ENCODE assay signal across 8 cellular contexts in the genomic region with DNA sequence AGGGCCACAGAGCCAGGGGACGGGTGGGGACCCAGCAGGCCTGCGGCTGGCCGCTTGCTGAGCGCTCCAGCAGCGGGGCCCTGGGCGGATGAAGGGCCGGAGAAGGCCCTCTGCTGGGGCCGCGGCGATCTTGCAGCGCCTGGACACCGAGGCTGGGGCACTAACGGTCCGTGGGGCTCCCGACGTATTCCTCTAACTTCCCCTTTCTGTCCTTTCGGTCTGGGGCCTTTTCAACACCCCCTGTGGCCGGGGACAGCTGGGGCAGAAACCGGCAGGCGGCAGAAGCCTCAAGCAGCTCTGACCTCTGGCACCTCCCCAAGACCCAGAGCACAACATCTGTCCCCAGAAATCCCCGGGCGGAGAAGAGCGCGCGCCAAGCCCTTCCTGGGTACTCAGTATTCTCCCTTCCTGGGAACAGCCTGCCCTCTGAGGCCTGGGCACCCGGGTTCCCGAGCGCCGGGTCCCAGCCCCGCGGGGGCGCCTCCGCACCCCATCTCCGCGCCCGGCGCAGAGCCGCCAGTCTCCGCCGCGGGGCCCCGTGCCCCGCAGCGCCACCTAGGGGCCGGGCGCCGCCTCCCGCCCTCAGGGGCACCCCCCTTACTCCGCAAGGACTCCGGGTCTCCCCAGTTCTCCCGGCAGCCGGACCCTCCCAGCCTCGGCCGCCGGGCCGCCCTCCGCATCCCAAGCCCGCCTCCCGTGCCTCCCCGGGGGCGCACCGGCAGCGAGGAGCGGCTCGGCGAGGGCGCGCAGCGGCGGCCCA. TPM values are rescaled to one million over a fixed set of nuclear protein-coding genes. Genes with fewer than 3 reads are reported as not detected.
DNase-seq lines count a peak whose midpoint lies in the region; ATAC-seq and TF ChIP-seq lines count a peak whose summit lies in the region.

No MANE protein-coding gene starts in this region.

- peaks cover 72% of the 10 kb centered on the region for H3K4me1 Mint-ChIP-seq in CD4-positive, alpha-beta T cell (ENCODE audit: low read depth)
- peaks cover 52% of the 10 kb centered on the region for H3K4me1 Mint-ChIP-seq in activated T-helper 2 cell treated with anti-CD3 and anti-CD28 coated beads, Interferon-gamma antibody, Interleukin-2, Interleukin-4, amounts not matched to agents 10 μg/mL and 5 μg/mL and 100 μg/mL, durations not matched to agents 14 hours and 24 hours and 36 hours (ENCODE audit: low read depth)
- H3K4me1 Mint-ChIP-seq in naive thymus-derived CD8-positive, alpha-beta T cell, result peaks cover 40 to 63% (median 60%) of the 10 kb centered on the region in 4 donors
- peaks cover 57% of the 10 kb centered on the region for H3K4me1 Mint-ChIP-seq in stimulated activated naive CD8-positive, alpha-beta T cell treated with anti-CD3 and anti-CD28 coated beads, Interleukin-15, amount 100 ng/mL, for 72 hours

- ATAC-seq in CD4-positive, alpha-beta T cell (ENCODE audit: poor library complexity), result peak; percentile 52
- ATAC-seq in GM19452 (IDR thresholded peaks at IDR 0.05; ENCODE audit: unreplicated experiment) (peak; percentile 36), HG03521 (IDR thresholded peaks at IDR 0.05; ENCODE audit: unreplicated experiment) (peak; percentile 46)
- peak; percentile 71 to 73 for ATAC-seq in naive thymus-derived CD8-positive, alpha-beta T cell
- ATAC-seq in stimulated activated naive CD8-positive, alpha-beta T cell treated with anti-CD3 and anti-CD28 coated beads, Interleukin-15, amount 100 ng/mL, for 72 hours, result peak; percentile 78

- intact Hi-C loops in CD4-positive, alpha-beta T cell (cut with DNase I, micrococcal nuclease), result loop anchor here (2.0 to 10.0 kb wide), 3 partner anchors 88 to 921 kb away; a partner anchor contains a TSS
- intact Hi-C loops in activated T-helper 2 cell treated with anti-CD3 and anti-CD28 coated beads, Interferon-gamma antibody, Interleukin-2, Interleukin-4, amounts not matched to agents 10 μg/mL and 5 μg/mL and 100 μg/mL, durations not matched to agents 14 hours and 24 hours and 36 hours (cut with micrococcal nuclease), result loop anchor here (2.0 to 5.0 kb wide), 3 partner anchors 146 to 546 kb away; no protein-coding TSS in a partner anchor

- no peaks in the 10 kb centered on the region for H3K36me3 ChIP-seq in Peyer's patch

- peaks cover 0 to 19% (median 6%) of the 10 kb centered on the region in 4 donors for H3K4me1 ChIP-seq in Peyer's patch

- H3K4me3 Mint-ChIP-seq in CD4-positive, alpha-beta T cell, result peak overlapping the region; percentile 94
- H3K4me3 Mint-ChIP-seq in activated T-helper 2 cell treated with anti-CD3 and anti-CD28 coated beads, Interferon-gamma antibody, Interleukin-2, Interleukin-4, amounts not matched to agents 10 μg/mL and 5 μg/mL and 100 μg/mL, durations not matched to agents 14 hours and 24 hours and 36 hours (ENCODE audit: low read depth), result peak overlapping the region; percentile 84
- H3K4me3 Mint-ChIP-seq in naive thymus-derived CD8-positive, alpha-beta T cell, result peak overlapping the region; percentile 76 to 91 (median 86)
- peak overlapping the region; percentile 83 to 87 for H3K4me3 Mint-ChIP-seq in stimulated activated naive CD8-positive, alpha-beta T cell treated with anti-CD3 and anti-CD28 coated beads, Interleukin-15, amount 100 ng/mL, for 72 hours

- TF ChIP-seq POLR2A in Peyer's patch (IDR thresholded peaks at IDR 0.05), result peak in 1 of 2 donors; percentile 29

- peak overlapping the region; percentile 44 to 79 (median 58) for H3K4me3 ChIP-seq in Peyer's patch

- no peaks in the 10 kb centered on the region for H3K27me3 Mint-ChIP-seq in CD4-positive, alpha-beta T cell
- H3K27me3 Mint-ChIP-seq in activated T-helper 2 cell treated with anti-CD3 and anti-CD28 coated beads, Interferon-gamma antibody, Interleukin-2, Interleukin-4, amounts not matched to agents 10 μg/mL and 5 μg/mL and 100 μg/mL, durations not matched to agents 14 hours and 24 hours and 36 hours (ENCODE audit: low read depth), result peaks cover 6% of the 10 kb centered on the region
- peaks cover 0 to 1% (median 0%) of the 10 kb centered on the region in 5 donors for H3K27me3 Mint-ChIP-seq in naive thymus-derived CD8-positive, alpha-beta T cell
- peaks cover 27% of the 10 kb centered on the region for H3K27me3 Mint-ChIP-seq in stimulated activated naive CD8-positive, alpha-beta T cell treated with anti-CD3 and anti-CD28 coated beads, Interleukin-15, amount 100 ng/mL, for 72 hours

- CTCF ChIA-PET in CD4-positive, alpha-beta T cell (lab: Charles Lee), result interaction anchor here (0.5 to 1.7 kb wide), 12 partner anchors 10 to 692 kb away, joined by 3 to 7 read pairs (median 4); no protein-coding TSS in a partner anchor

- peak overlapping the region; percentile 92 for H3K27ac Mint-ChIP-seq in CD4-positive, alpha-beta T cell
- H3K27ac Mint-ChIP-seq in activated T-helper 2 cell treated with anti-CD3 and anti-CD28 coated beads, Interferon-gamma antibody, Interleukin-2, Interleukin-4, amounts not matched to agents 10 μg/mL and 5 μg/mL and 100 μg/mL, durations not matched to agents 14 hours and 24 hours and 36 hours, result peak overlapping the region; percentile 89
- peak overlapping the region in 7 of 10 donors; percentile 23 to 88 (median 75) for H3K27ac Mint-ChIP-seq in naive thymus-derived CD8-positive, alpha-beta T cell
- peak overlapping the region; percentile 78 to 90 for H3K27ac Mint-ChIP-seq in stimulated activated naive CD8-positive, alpha-beta T cell treated with anti-CD3 and anti-CD28 coated beads, Interleukin-15, amount 100 ng/mL, for 72 hours

- H3K27ac ChIP-seq in CD4-positive, alpha-beta T cell (ENCODE audit: low read depth, low read length), result peak overlapping the region; percentile 73
- H3K27ac ChIP-seq in Peyer's patch, result peak overlapping the region; percentile 75 to 93 (median 86)

- no peaks in the 10 kb centered on the region for H3K9me3 ChIP-seq in CD4-positive, alpha-beta T cell (ENCODE audit: control insufficient read depth, low read length)
- no peaks in the 10 kb centered on the region for H3K9me3 ChIP-seq in Peyer's patch

- peaks cover 4% of the 10 kb centered on the region for H3K36me3 Mint-ChIP-seq in CD4-positive, alpha-beta T cell (ENCODE audit: low read depth)
- H3K36me3 Mint-ChIP-seq in activated T-helper 2 cell treated with anti-CD3 and anti-CD28 coated beads, Interferon-gamma antibody, Interleukin-2, Interleukin-4, amounts not matched to agents 10 μg/mL and 5 μg/mL and 100 μg/mL, durations not matched to agents 14 hours and 24 hours and 36 hours (ENCODE audit: low read depth), result peaks cover 4% of the 10 kb centered on the region
- H3K36me3 Mint-ChIP-seq in naive thymus-derived CD8-positive, alpha-beta T cell, result no peaks in the 10 kb centered on the region

- TF ChIP-seq CTCF in CD4-positive, alpha-beta T cell (IDR thresholded peaks at IDR 0.05), result peak; percentile 53
- peak; percentile 38 to 73 (median 62) for TF ChIP-seq CTCF in Peyer's patch (IDR thresholded peaks at IDR 0.05)

- no peaks in the 10 kb centered on the region for H3K9me3 Mint-ChIP-seq in CD4-positive, alpha-beta T cell
- peaks cover 4% of the 10 kb centered on the region for H3K9me3 Mint-ChIP-seq in activated T-helper 2 cell treated with anti-CD3 and anti-CD28 coated beads, Interferon-gamma antibody, Interleukin-2, Interleukin-4, amounts not matched to agents 10 μg/mL and 5 μg/mL and 100 μg/mL, durations not matched to agents 14 hours and 24 hours and 36 hours
- no peaks in the 10 kb centered on the region for H3K9me3 Mint-ChIP-seq in naive thymus-derived CD8-positive, alpha-beta T cell
- H3K9me3 Mint-ChIP-seq in stimulated activated naive CD8-positive, alpha-beta T cell treated with anti-CD3 and anti-CD28 coated beads, Interleukin-15, amount 100 ng/mL, for 72 hours, result no peaks in the 10 kb centered on the region

- no peaks in the 10 kb centered on the region for H3K27me3 ChIP-seq in CD4-positive, alpha-beta T cell (ENCODE audit: control insufficient read depth, insufficient read depth, low read length)
- no peaks in the 10 kb centered on the region for H3K27me3 ChIP-seq in Peyer's patch

- POLR2A ChIA-PET in CD4-positive, alpha-beta T cell (lab: Charles Lee), result interaction anchor here (4.0 kb wide), 1 partner anchor 89 kb away, joined by 15 read pairs; no protein-coding TSS in a partner anchor
- POLR2A ChIA-PET in naive thymus-derived CD8-positive, alpha-beta T cell (lab: Charles Lee), result interaction anchor here (1.0 to 1.4 kb wide), 3 partner anchors 14 to 383 kb away, joined by 3 to 4 read pairs (median 3); no protein-coding TSS in a partner anchor

- peak; percentile 45 to 82 (median 67) for DNase-seq in CD4-positive, alpha-beta T cell
- DNase-seq in Peyer's patch (peak; percentile 29 to 78 (median 74)), fibroblast of peridontal ligament (ENCODE audit: extremely low read depth) (peak; percentile 57)
- DNase-seq in activated T-helper 2 cell treated with anti-CD3 and anti-CD28 coated beads, Interferon-gamma antibody, Interleukin-2, Interleukin-4, amounts not matched to agents 10 μg/mL and 5 μg/mL and 100 μg/mL, durations not matched to agents 14 hours and 24 hours and 36 hours (ENCODE audit: low spot score), result peak; percentile 73
- DNase-seq in naive thymus-derived CD8-positive, alpha-beta T cell, result peak; percentile 58 to 82 (median 74)
- DNase-seq in stimulated activated naive CD8-positive, alpha-beta T cell treated with anti-CD3 and anti-CD28 coated beads, Interleukin-15, amount 100 ng/mL, for 72 hours, result peak; percentile 74 to 83

RNA-seq across cellular contexts. Expression of a gene that starts 0.6 kb away (rescaled TPM):
- total RNA-seq in CD4-positive, alpha-beta T cell, result 10 to 100 TPM; 29.5 to 30.4 TPM
- total RNA-seq in Peyer's patch, result 1 to 10 TPM; 2.1 to 8.3 (median 5.0) TPM
- total RNA-seq in activated T-helper 2 cell treated with anti-CD3 and anti-CD28 coated beads, Interferon-gamma antibody, Interleukin-2, Interleukin-4, amounts not matched to agents 10 μg/mL and 5 μg/mL and 100 μg/mL, durations not matched to agents 14 hours and 24 hours and 36 hours, result 26.2 and 26.3 TPM in 2 replicates
- total RNA-seq in naive thymus-derived CD8-positive, alpha-beta T cell, result 10 to 100 TPM; 12.4 to 12.9 TPM
- 10 to 100 TPM in 2 of 3 donors, 1 to 10 TPM in 1; 9.3 to 11.8 (median 10.2) TPM for polyA plus RNA-seq in naive thymus-derived CD8-positive, alpha-beta T cell

Comparison
In these comparisons a context has a peak if more than half of its experiments do, and no peak if none do; other contexts are left out.
1. Peak in every context shown above with its lines: DNase-seq, ATAC-seq, H3K4me3 ChIP-seq and H3K27ac ChIP-seq.